Comparison of ENCODE assay signal across 10 cellular contexts in the genomic region with DNA sequence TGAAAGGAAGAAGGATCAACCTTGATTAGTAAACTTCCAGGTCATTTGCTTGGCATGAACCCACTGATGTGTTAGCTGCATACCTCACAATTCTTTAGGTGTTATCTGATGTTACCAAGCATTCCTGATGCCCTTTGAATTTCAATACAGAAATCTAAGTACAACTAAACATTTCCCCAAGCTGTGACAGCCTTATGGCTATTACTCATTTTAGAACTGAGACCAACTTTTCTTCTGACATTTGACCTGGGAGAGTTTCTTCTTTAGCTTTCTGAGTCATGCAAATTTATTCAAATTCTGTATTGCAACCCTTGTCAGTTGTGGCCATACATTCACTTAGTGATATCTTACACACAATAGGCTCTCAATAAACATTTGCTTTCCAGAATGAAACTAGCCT.
DNase-seq lines count a peak whose midpoint lies in the region; ATAC-seq, FAIRE-seq and TF ChIP-seq lines count a peak whose summit lies in the region.
"Had no signal": no experiment of that assay in that cellular context is flagged by ENCODE, and none has a peak within 500 bp of the region (broad histone marks: within the 10 kb centered on the region; RNA-seq: fewer than 3 reads in every experiment).

No MANE protein-coding gene starts in this region.

- CTCF ChIA-PET in HepG2 (lab: Yijun Ruan, JAX; ENCODE audit: low intra/inter-chr PET ratio, low total read pairs), result interaction anchor here (1.1 to 1.8 kb wide), 2 partner anchors 27 to 34 kb away, joined by 4 to 12 read pairs; no protein-coding TSS in a partner anchor

- no peaks in the 10 kb centered on the region for H3K9me3 Mint-ChIP-seq in activated T-cell treated with anti-CD3 and anti-CD28 coated beads, Interleukin-2, amount 50 U/mL, for 72 hours
- H3K9me3 Mint-ChIP-seq in stimulated activated naive CD8-positive, alpha-beta T cell treated with anti-CD3 and anti-CD28 coated beads, Interleukin-15, amount 100 ng/mL, for 72 hours, result no peaks in the 10 kb centered on the region

- peaks cover 53% of the 10 kb centered on the region for H3K4me1 Mint-ChIP-seq in activated T-cell treated with anti-CD3 and anti-CD28 coated beads, Interleukin-2, amount 50 U/mL, for 72 hours (ENCODE audit: low read depth)
- H3K4me1 Mint-ChIP-seq in stimulated activated naive CD8-positive, alpha-beta T cell treated with anti-CD3 and anti-CD28 coated beads, Interleukin-15, amount 100 ng/mL, for 72 hours, result peaks cover 63% of the 10 kb centered on the region

- 0 out of 2 replicates have a peak, but pooled peaks cover 6% of the 10 kb centered on the region for H4K20me1 ChIP-seq in HepG2 (ENCODE audit: insufficient read depth, low read length)

- peak; percentile 95 for ATAC-seq in activated T-cell treated with anti-CD3 and anti-CD28 coated beads, Interleukin-2, amount 50 U/mL, for 72 hours (replicated peaks in 1 of 2)
- peak; percentile 81 for ATAC-seq in HG02623 (IDR thresholded peaks at IDR 0.05; ENCODE audit: unreplicated experiment)
- peak; percentile 95 for ATAC-seq in stimulated activated naive CD8-positive, alpha-beta T cell treated with anti-CD3 and anti-CD28 coated beads, Interleukin-15, amount 100 ng/mL, for 72 hours
- ATAC-seq in HepG2, result no peak

- TF ChIP-seq RAD21 in HepG2 (CRISPR knock-in tag; IDR thresholded peaks at IDR 0.05), result no peak

- H3K36me3 ChIP-seq in HepG2 (replicated peaks in 1 of 2; ENCODE audit: control insufficient read depth in 1 of 2, insufficient read depth in 2 of 2, low read length in 2 of 2), result no peaks in the 10 kb centered on the region

- H3K79me2 ChIP-seq in HepG2 (ENCODE audit: insufficient read depth, low read length), result no peaks in the 10 kb centered on the region

- H3K4me1 ChIP-seq in HepG2 (ENCODE audit: insufficient read depth, low read length), result no peaks in the 10 kb centered on the region

- in situ Hi-C loops in HepG2 (cut with HindIII; ENCODE audit: extremely low pct_ligation_motif_present, low pct_unique_long_range_greater_than_20kb), result no loop called here

- TF ChIP-seq EP300 in HepG2 (IDR thresholded peaks at IDR 0.05; ENCODE audit: low read depth in 2 of 2, low read length in 2 of 2) (no peak), HepG2 (CRISPR knock-in tag; IDR thresholded peaks at IDR 0.05; ENCODE audit: borderline replicate concordance) (no peak)

- H3K4me2 ChIP-seq in HepG2 (ENCODE audit: low read depth, low read length), result no peak overlapping the region

- no peak overlapping the region for H2AFZ ChIP-seq in HepG2 (ENCODE audit: low read length)

- TF ChIP-seq CTCF in HepG2 (CRISPR knock-in tag; IDR thresholded peaks at IDR 0.05), result no peak

- peak overlapping the region; percentile 47 to 71 for H3K4me3 Mint-ChIP-seq in activated T-cell treated with anti-CD3 and anti-CD28 coated beads, Interleukin-2, amount 50 U/mL, for 72 hours
- peak overlapping the region; percentile 24 to 66 for H3K4me3 Mint-ChIP-seq in stimulated activated naive CD8-positive, alpha-beta T cell treated with anti-CD3 and anti-CD28 coated beads, Interleukin-15, amount 100 ng/mL, for 72 hours

- peak overlapping the region; percentile 94 for H3K27ac Mint-ChIP-seq in activated T-cell treated with anti-CD3 and anti-CD28 coated beads, Interleukin-2, amount 50 U/mL, for 72 hours
- H3K27ac Mint-ChIP-seq in stimulated activated naive CD8-positive, alpha-beta T cell treated with anti-CD3 and anti-CD28 coated beads, Interleukin-15, amount 100 ng/mL, for 72 hours, result peak overlapping the region; percentile 59 to 95

- no peaks in the 10 kb centered on the region for H3K27me3 ChIP-seq in HepG2 (ENCODE audit: control insufficient read depth in 1 of 2, insufficient read depth in 2 of 2, low read length in 2 of 2)

- no peaks in the 10 kb centered on the region for H3K9me3 ChIP-seq in HepG2 (ENCODE audit: low read length)

- H3K27me3 Mint-ChIP-seq in activated T-cell treated with anti-CD3 and anti-CD28 coated beads, Interleukin-2, amount 50 U/mL, for 72 hours (ENCODE audit: low read depth), result no peaks in the 10 kb centered on the region
- H3K27me3 Mint-ChIP-seq in stimulated activated naive CD8-positive, alpha-beta T cell treated with anti-CD3 and anti-CD28 coated beads, Interleukin-15, amount 100 ng/mL, for 72 hours, result no peaks in the 10 kb centered on the region

- POLR2A ChIA-PET in HepG2 (lab: Yijun Ruan, JAX), result no interaction called here

- H3K27ac ChIP-seq in HepG2 (ENCODE audit: extremely low read length, insufficient read depth, low read length), result no peak overlapping the region

- DNase-seq in activated T-cell treated with anti-CD3 and anti-CD28 coated beads, Interleukin-2, amount 50 U/mL, for 72 hours, result peak; percentile 2 to 8
- no peak for DNase-seq in activated T-cell treated with anti-CD3 and anti-CD28 coated beads, Interleukin-2, amount 50 U/mL, for 48 hours
- DNase-seq in LHCN-M2 (ENCODE audit: low read depth) (peak; percentile 46), T-helper 9 cell (no peak), posterior cingulate gyrus (no peak), HepG2 (ENCODE audit: low spot score) (no peak)
- peak; percentile 13 to 20 for DNase-seq in stimulated activated naive CD8-positive, alpha-beta T cell treated with anti-CD3 and anti-CD28 coated beads, Interleukin-15, amount 100 ng/mL, for 72 hours
- DNase-seq: activated CD4-positive, alpha-beta T cell treated with anti-CD3 and anti-CD28 coated beads, Interleukin-2, amount 50 U/mL, for 1 hour had no signal

- H3K4me3 ChIP-seq in HepG2 (replicated peaks in 1 of 3; ENCODE audit: insufficient read depth in 1 of 3, low read depth in 2 of 3, low read length in 3 of 3), result no peak overlapping the region
- H3K4me3 ChIP-seq: lung had no signal

- FAIRE-seq in HepG2 (lab: Jason Lieb, UNC), result no peak

- no peaks in the 10 kb centered on the region for H3K36me3 Mint-ChIP-seq in activated T-cell treated with anti-CD3 and anti-CD28 coated beads, Interleukin-2, amount 50 U/mL, for 72 hours (ENCODE audit: insufficient read depth in 2 of 2)

- BruUV-seq in HepG2 (replicated peaks; lab: Mats Ljungman, UMichigan), result no TSS peak

- intact Hi-C loops in posterior cingulate gyrus (cut with DNase I), result loop anchor here (5.0 to 10.0 kb wide), 3 partner anchors 36 to 53 kb away; no protein-coding TSS in a partner anchor
- intact Hi-C loops in HepG2 (cut with micrococcal nuclease; ENCODE audit: unreplicated experiment), result loop anchor here (1.0 to 10.0 kb wide), 3 partner anchors 35 to 128 kb away; no protein-coding TSS in a partner anchor

- no peak overlapping the region for H3K9ac ChIP-seq in HepG2 (ENCODE audit: insufficient read depth, low read depth, low read length)

- TF ChIP-seq POLR2A in HepG2 (IDR thresholded peaks at IDR 0.05; ENCODE audit: insufficient read depth in 1 of 2, low read depth in 2 of 2, low read length in 2 of 2), result no peak

TF ChIP-seq in HepG2, 621 proteins besides CTCF, POLR2A, EP300 and RAD21:
- TF ChIP-seq ZNF343 (CRISPR knock-in tag; IDR thresholded peaks at IDR 0.05), result no peak
- TF ChIP-seq ZSCAN12 (CRISPR knock-in tag; IDR thresholded peaks at IDR 0.05), result no peak
- TF ChIP-seq ZNF883 (CRISPR knock-in tag; IDR thresholded peaks at IDR 0.05; ENCODE audit: not compliant biosample characterization), result no peak
- no peak for TF ChIP-seq GATAD1 (CRISPR knock-in tag; IDR thresholded peaks at IDR 0.05)

Comparison
In these comparisons a context has a peak if more than half of its experiments do, and no peak if none do; other contexts are left out.
1. DNase-seq: peak in activated T-cell treated with anti-CD3 and anti-CD28 coated beads, Interleukin-2, amount 50 U/mL, for 72 hours (2 of 2), LHCN-M2 (single experiment) and stimulated activated naive CD8-positive, alpha-beta T cell treated with anti-CD3 and anti-CD28 coated beads, Interleukin-15, amount 100 ng/mL, for 72 hours (2 of 2); none in activated T-cell treated with anti-CD3 and anti-CD28 coated beads, Interleukin-2, amount 50 U/mL, for 48 hours (0 of 2), T-helper 9 cell (single experiment), posterior cingulate gyrus (0 of 10) and HepG2 (single experiment).